Comparison of ENCODE assay signal across 6 cellular contexts in genomic region chr2:71570511-71570910, GRCh38.
"Had no signal": no experiment of that assay in that cellular context is flagged by ENCODE, and none has a peak within 500 bp of the region (broad histone marks: within the 10 kb centered on the region; RNA-seq: fewer than 3 reads in every experiment).

No MANE protein-coding gene starts in this region.

- ATAC-seq: HepG2, K562 had no signal

- H3K4me3 ChIP-seq: K562 had no signal

- H3K27ac ChIP-seq: HL-60 had no signal

- DNase-seq: IMR-90, KBM-7, KG1 had no signal
